23 cellular contexts compared by ENCODE assay signal in genomic region chr13:74562381-74562780, GRCh38.
A peak's percentile ranks its signal among the peaks of the same experiment; 100 is the strongest.
DNase-seq lines count a peak whose midpoint lies in the region; ATAC-seq and TF ChIP-seq lines count a peak whose summit lies in the region.
"Had no signal": no experiment of that assay in that cellular context is flagged by ENCODE, and none has a peak within 500 bp of the region (broad histone marks: within the 10 kb centered on the region; RNA-seq: fewer than 3 reads in every experiment).

No MANE protein-coding gene starts in this region.

- H3K9me3 Mint-ChIP-seq in HFFc6: no peaks in the 10 kb centered on the region
- H3K9me3 Mint-ChIP-seq in T-helper 2 cell treated with Interferon-gamma antibody and Interleukin-4, amounts not matched to agents 5 μg/mL and 100 μg/mL, for 36 hours: no peaks in the 10 kb centered on the region

- intact Hi-C loops in Right ventricle myocardium inferior (cut with DNase I): no loop called here

- no peak overlapping the region for H3K4me3 ChIP-seq in AG09309 (ENCODE audit: control insufficient read depth, low read depth, low read length)
- H3K4me3 ChIP-seq: A549; BLaER1 treated with 17β-estradiol and CSF1 and Interleukin-3, amounts not matched to agents 10 nM and 100 nM had no signal

- peaks cover 8% of the 10 kb centered on the region; the same call in 1 of the 2 replicates for H3K27me3 Mint-ChIP-seq in HFFc6 (ENCODE audit: insufficient read depth)
- H3K27me3 Mint-ChIP-seq in T-helper 2 cell treated with Interferon-gamma antibody and Interleukin-4, amounts not matched to agents 5 μg/mL and 100 μg/mL, for 36 hours (ENCODE audit: low read depth): peaks cover 8% of the 10 kb centered on the region

- peak; percentile 13 for DNase-seq in AG09309 (ENCODE audit: low read depth)
- peak; percentile 27 for DNase-seq in HFFc6
- DNase-seq in amniotic epithelial cell (ENCODE audit: low read depth): peak; percentile 49
- DNase-seq in fibroblast of peridontal ligament (ENCODE audit: extremely low read depth): peak; percentile 49
- no peak for DNase-seq in NCI-H1048 (lab: John Stamatoyannopoulos, UW)
- no peak for DNase-seq in T-helper 2 cell treated with Interferon-gamma antibody and Interleukin-4, amounts not matched to agents 5 μg/mL and 100 μg/mL, for 36 hours (ENCODE audit: low spot score)
- no peak for DNase-seq in Right ventricle myocardium inferior (ENCODE audit: missing footprints)
- no peak for DNase-seq in NCI-H128 (lab: John Stamatoyannopoulos, UW; ENCODE audit: unreplicated experiment)
- DNase-seq: CD8-positive, alpha-beta T cell; DMS153; GDM1; GOT3; HCEC 1CT; Kasumi-1; NCI-H1092 treated with DMSO at 0.1 percent for 48 hours; NCI-H146; NCI-H2081; NCI-H2171; NCI-H526; PC-3; SHP77 had no signal

- H3K36me3 Mint-ChIP-seq in HFFc6 (ENCODE audit: low read depth): no peaks in the 10 kb centered on the region
- H3K36me3 Mint-ChIP-seq in T-helper 2 cell treated with Interferon-gamma antibody and Interleukin-4, amounts not matched to agents 5 μg/mL and 100 μg/mL, for 36 hours (ENCODE audit: low read depth): no peaks in the 10 kb centered on the region
- H3K36me3 Mint-ChIP-seq: CD8-positive, alpha-beta T cell had no signal

- no peak for ATAC-seq in Right ventricle myocardium inferior
- ATAC-seq: A549; CD8-positive, alpha-beta T cell; PC-3 had no signal

- TF ChIP-seq CTCF in AG09309 (IDR thresholded peaks at IDR 0.05; ENCODE audit: control insufficient read depth, insufficient read depth, low read depth, low read length, missing control alignments) (no peak), HFFc6 (IDR thresholded peaks at IDR 0.05) (no peak)

- H3K4me1 Mint-ChIP-seq in HFFc6 (ENCODE audit: low read depth): no peaks in the 10 kb centered on the region
- H3K4me1 Mint-ChIP-seq in T-helper 2 cell treated with Interferon-gamma antibody and Interleukin-4, amounts not matched to agents 5 μg/mL and 100 μg/mL, for 36 hours (ENCODE audit: low read depth): no peaks in the 10 kb centered on the region

- H3K27ac Mint-ChIP-seq in HFFc6: no peak overlapping the region
- H3K27ac Mint-ChIP-seq in T-helper 2 cell treated with Interferon-gamma antibody and Interleukin-4, amounts not matched to agents 5 μg/mL and 100 μg/mL, for 36 hours: no peak overlapping the region
- H3K27ac Mint-ChIP-seq: CD8-positive, alpha-beta T cell had no signal

- H3K4me3 Mint-ChIP-seq in HFFc6: no peak overlapping the region
- no peak overlapping the region for H3K4me3 Mint-ChIP-seq in T-helper 2 cell treated with Interferon-gamma antibody and Interleukin-4, amounts not matched to agents 5 μg/mL and 100 μg/mL, for 36 hours
- H3K4me3 Mint-ChIP-seq: CD8-positive, alpha-beta T cell had no signal

Comparison
In these comparisons a context has a peak if more than half of its experiments do, and no peak if none do; other contexts are left out.
1. DNase-seq: peak in AG09309 (single experiment), HFFc6 (single experiment), amniotic epithelial cell (single experiment) and fibroblast of peridontal ligament (single experiment); none in NCI-H1048 (single experiment), T-helper 2 cell treated with Interferon-gamma antibody and Interleukin-4, amounts not matched to agents 5 μg/mL and 100 μg/mL, for 36 hours (single experiment), Right ventricle myocardium inferior (single experiment) and NCI-H128 (single experiment).